8 cellular contexts compared by ENCODE assay signal in the genomic region with DNA sequence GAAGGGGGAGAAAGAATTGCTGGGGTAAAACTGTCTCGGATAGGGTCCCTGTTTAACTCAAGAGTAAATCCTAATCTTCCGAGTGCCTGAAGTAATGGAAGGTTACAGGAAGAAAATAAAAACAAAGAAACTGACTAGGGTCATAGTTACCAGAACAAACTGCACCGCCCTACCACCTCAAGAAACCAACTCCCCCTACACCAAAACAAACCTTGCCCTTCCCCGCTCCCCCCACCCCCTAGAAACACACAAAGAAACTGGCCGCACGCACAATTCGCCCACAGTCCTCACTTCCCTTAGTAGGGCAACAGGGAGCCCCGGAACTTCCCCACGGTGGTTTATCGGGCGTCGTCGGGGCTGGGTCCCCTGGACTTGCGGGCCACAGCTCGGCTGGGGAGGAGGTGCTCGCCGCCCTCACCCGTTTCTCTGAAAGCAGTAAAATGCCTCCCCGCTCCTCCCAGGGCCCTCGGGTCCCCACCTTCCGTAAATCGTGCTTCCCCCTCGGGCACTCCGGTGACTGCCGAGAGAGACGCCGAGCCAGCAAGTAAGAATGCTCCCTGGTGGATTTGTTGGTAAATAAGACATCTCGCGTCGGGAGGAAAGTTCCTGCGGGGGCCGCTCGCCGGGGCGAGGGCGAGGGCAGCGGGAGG. TPM values are rescaled to one million over a fixed set of nuclear protein-coding genes. Genes with fewer than 3 reads are reported as not detected.
DNase-seq lines count a peak whose midpoint lies in the region; ATAC-seq and TF ChIP-seq lines count a peak whose summit lies in the region.

No MANE protein-coding gene starts in this region.

- no peak for TF ChIP-seq POLR2A in lower leg skin (IDR thresholded peaks at IDR 0.05)

- peaks cover 16% of the 10 kb centered on the region for H3K36me3 Mint-ChIP-seq in CD4-positive, alpha-beta T cell (ENCODE audit: low read depth)
- peaks cover 9% of the 10 kb centered on the region for H3K36me3 Mint-ChIP-seq in T-helper 1 cell treated with Interleukin-12 subunit alpha and Interleukin-12 subunit beta and Interleukin-4 antibody, amounts not matched to agents 30 μg/mL and 1 μg/mL, for 36 hours (ENCODE audit: low read depth)
- peaks cover 2% of the 10 kb centered on the region for H3K36me3 Mint-ChIP-seq in MCF 10A (ENCODE audit: insufficient read depth, unreplicated experiment)

- H3K27me3 ChIP-seq in CD4-positive, alpha-beta T cell (ENCODE audit: control insufficient read depth, insufficient read depth, low read length) = no peaks in the 10 kb centered on the region

- no peaks in the 10 kb centered on the region for H3K9me3 ChIP-seq in CD4-positive, alpha-beta T cell (ENCODE audit: control insufficient read depth, low read length)

- WGBS in lower leg skin, 2 donors = 8 to 18% methylated on average over 18 to 32 of the region's 37 CpGs

- peak overlapping the region; percentile 85 for H3K27ac Mint-ChIP-seq in CD4-positive, alpha-beta T cell
- peak overlapping the region; percentile 95 for H3K27ac Mint-ChIP-seq in T-helper 1 cell treated with Interleukin-12 subunit alpha and Interleukin-12 subunit beta and Interleukin-4 antibody, amounts not matched to agents 30 μg/mL and 1 μg/mL, for 36 hours
- H3K27ac Mint-ChIP-seq in MCF 10A (ENCODE audit: low read depth, unreplicated experiment) = peak overlapping the region; percentile 94

- POLR2A ChIA-PET in CD4-positive, alpha-beta T cell (lab: Charles Lee) = interaction anchor here (0.6 to 1.7 kb wide), 5 partner anchors 9 to 336 kb away, joined by 3 to 6 read pairs (median 3); partner anchors contain the start of gene ETFBKMT
- POLR2A ChIA-PET in MCF 10A (lab: Yijun Ruan, JAX) = interaction anchor here (0.6 to 3.0 kb wide), 15 partner anchors 9 to 1513 kb away, joined by 3 to 15 read pairs (median 4); partner anchors contain the start of genes DENND5B and DNM1L

- intact Hi-C loops in CD4-positive, alpha-beta T cell (cut with DNase I, micrococcal nuclease) = loop anchor here (5.0 to 10.0 kb wide), 7 partner anchors 249 to 1941 kb away; partner anchors contain the start of genes AMN1 (in 2 of the 2), ERGIC2 (in 2 of the 2), ETFBKMT (in 2 of the 2) and DDX11 (in 1 of the 2)
- intact Hi-C loops in MCF 10A (cut with micrococcal nuclease) = no loop called here
- intact Hi-C loops in lower leg skin (cut with DNase I; ENCODE audit: low total_unique reads) = no loop called here

- no TSS peak for BruUV-seq in MCF 10A (replicated peaks; lab: Mats Ljungman, UMichigan)

- no peak for TF ChIP-seq CTCF in CD4-positive, alpha-beta T cell (IDR thresholded peaks at IDR 0.05)
- TF ChIP-seq CTCF in MCF 10A (IDR thresholded peaks at IDR 0.05; ENCODE audit: unreplicated experiment) (no peak), lower leg skin (IDR thresholded peaks at IDR 0.05) (no peak)

- no peaks in the 10 kb centered on the region for H3K27me3 Mint-ChIP-seq in CD4-positive, alpha-beta T cell
- no peaks in the 10 kb centered on the region for H3K27me3 Mint-ChIP-seq in T-helper 1 cell treated with Interleukin-12 subunit alpha and Interleukin-12 subunit beta and Interleukin-4 antibody, amounts not matched to agents 30 μg/mL and 1 μg/mL, for 36 hours (ENCODE audit: low read depth)
- no peaks in the 10 kb centered on the region for H3K27me3 Mint-ChIP-seq in MCF 10A (ENCODE audit: insufficient read depth, unreplicated experiment)

- CTCF ChIA-PET in CD4-positive, alpha-beta T cell (lab: Charles Lee) = no interaction called here
- CTCF ChIA-PET in MCF 10A (lab: Yijun Ruan, JAX) = interaction anchor here (0.5 kb wide), 1 partner anchor 964 kb away, joined by 3 read pairs; no protein-coding TSS in a partner anchor

- no peaks in the 10 kb centered on the region for H3K9me3 Mint-ChIP-seq in CD4-positive, alpha-beta T cell
- no peaks in the 10 kb centered on the region for H3K9me3 Mint-ChIP-seq in T-helper 1 cell treated with Interleukin-12 subunit alpha and Interleukin-12 subunit beta and Interleukin-4 antibody, amounts not matched to agents 30 μg/mL and 1 μg/mL, for 36 hours
- H3K9me3 Mint-ChIP-seq in MCF 10A (ENCODE audit: unreplicated experiment) = no peaks in the 10 kb centered on the region

- peak overlapping the region; percentile 95 for H3K27ac ChIP-seq in CD4-positive, alpha-beta T cell (ENCODE audit: low read depth, low read length)

- peak; percentile 26 for ATAC-seq in CD4-positive, alpha-beta T cell (ENCODE audit: poor library complexity)
- ATAC-seq in GM19351 (IDR thresholded peaks at IDR 0.05; ENCODE audit: unreplicated experiment) = peak; percentile 21

- DNase-seq in CD4-positive, alpha-beta T cell = peak in 6 of 10 experiments; percentile 28 to 45 (median 36)
- DNase-seq in HT1080 (ENCODE audit: low read depth) (peak; percentile 32), MCF 10A (ENCODE audit: unreplicated experiment) (no peak), lower leg skin (ENCODE audit: low spot score in 2 of 2) (peak; percentile 33 to 87), hippocampal formation (lab: John Stamatoyannopoulos, UW) (no peak)
- DNase-seq in stimulated activated CD8-positive, alpha-beta memory T cell treated with anti-CD3 and anti-CD28 coated beads, Interleukin-15, amount 100 ng/mL, for 1 hour (ENCODE audit: low read depth) = peak; percentile 24

- H3K4me3 ChIP-seq in lower leg skin (ENCODE audit: low read depth, poor library complexity, severe bottlenecking) = peak overlapping the region; percentile 66

- peaks cover 57% of the 10 kb centered on the region for H3K4me1 Mint-ChIP-seq in CD4-positive, alpha-beta T cell (ENCODE audit: low read depth)
- peaks cover 44% of the 10 kb centered on the region for H3K4me1 Mint-ChIP-seq in T-helper 1 cell treated with Interleukin-12 subunit alpha and Interleukin-12 subunit beta and Interleukin-4 antibody, amounts not matched to agents 30 μg/mL and 1 μg/mL, for 36 hours (ENCODE audit: low read depth)
- H3K4me1 Mint-ChIP-seq in MCF 10A (ENCODE audit: insufficient read depth, unreplicated experiment) = peaks cover 32% of the 10 kb centered on the region

- H3K4me3 Mint-ChIP-seq in CD4-positive, alpha-beta T cell = peak overlapping the region; percentile 92
- peak overlapping the region; percentile 96 for H3K4me3 Mint-ChIP-seq in T-helper 1 cell treated with Interleukin-12 subunit alpha and Interleukin-12 subunit beta and Interleukin-4 antibody, amounts not matched to agents 30 μg/mL and 1 μg/mL, for 36 hours
- peak overlapping the region; percentile 99 for H3K4me3 Mint-ChIP-seq in MCF 10A (ENCODE audit: unreplicated experiment)

RNA-seq across cellular contexts. Expression of gene SINHCAF, which starts 2.4 kb away (rescaled TPM):
- total RNA-seq in CD4-positive, alpha-beta T cell = 100 to 1,000 TPM; 103 to 119 TPM
- total RNA-seq in HT1080 (2014; rRNA removed; shearing (Covaris generic)) = 41.9 and 51.8 TPM in 2 replicates
- polyA plus RNA-seq in HT1080 (2015; cell fraction: cytosol; rRNA removed) = 87.8 and 97.6 TPM in 2 replicates
- 67.8 and 70.6 TPM in 2 replicates for polyA plus RNA-seq in HT1080 (2015; cell fraction: nucleus; rRNA removed)
- total RNA-seq in MCF 10A (2022) (100 and 139 TPM in 2 replicates), lower leg skin (100 to 1,000 TPM in 2 of 4 donors, 10 to 100 TPM in 2; 56.9 to 144 (median 96.5) TPM)

Comparison
In these comparisons a context has a peak if more than half of its experiments do, and no peak if none do; other contexts are left out.
1. DNase-seq: peak in CD4-positive, alpha-beta T cell (6 of 10), HT1080 (single experiment), lower leg skin (2 of 2) and stimulated activated CD8-positive, alpha-beta memory T cell treated with anti-CD3 and anti-CD28 coated beads, Interleukin-15, amount 100 ng/mL, for 1 hour (single experiment); none in MCF 10A (single experiment) and hippocampal formation (0 of 2).
2. intact Hi-C loops: an anchor here in CD4-positive, alpha-beta T cell (5.0 to 10.0 kb wide); none called in MCF 10A and lower leg skin.
3. Peak in every context shown above with its lines, with median percentiles within 50 percentile points of each other: H3K27ac Mint-ChIP-seq and H3K4me3 Mint-ChIP-seq.